Comparison of ENCODE assay signal across 27 cellular contexts in the genomic region with DNA sequence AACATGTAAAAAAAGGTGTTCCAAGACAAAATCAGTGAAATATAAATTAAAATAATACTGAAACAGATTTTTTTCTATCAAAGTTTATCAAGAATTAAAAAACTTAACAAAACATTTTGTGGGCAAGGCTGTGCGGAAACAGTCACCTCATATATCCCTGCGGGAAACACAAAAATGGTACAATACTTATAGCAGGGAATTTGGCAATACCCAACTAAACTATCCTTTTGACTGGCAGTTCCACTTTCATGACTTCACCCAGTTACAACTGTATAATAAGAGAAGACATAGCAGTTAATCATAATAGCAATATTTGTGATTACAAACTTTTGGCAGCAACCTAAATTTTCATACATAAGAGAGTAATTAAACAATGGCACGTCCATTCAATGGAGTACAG.
"Had no signal": no experiment of that assay in that cellular context is flagged by ENCODE, and none has a peak within 500 bp of the region (broad histone marks: within the 10 kb centered on the region; RNA-seq: fewer than 3 reads in every experiment).

No MANE protein-coding gene starts in this region.

- FAIRE-seq: urothelium cell line had no signal

- H3K4me3 ChIP-seq: neural progenitor cell, ovary, psoas muscle, skin epidermis, smooth muscle cell, stomach, thoracic aorta, thyroid gland, tibial nerve, upper lobe of left lung, vagina had no signal

- H3K27ac ChIP-seq: neural progenitor cell, ovary, parathyroid adenoma, psoas muscle, skin epidermis, stomach, thoracic aorta, thyroid gland, tibial nerve, upper lobe of left lung, vagina had no signal

- H2AFZ ChIP-seq: neural progenitor cell, parathyroid adenoma had no signal

- H3K79me2 ChIP-seq: parathyroid adenoma had no signal

- ATAC-seq: naive thymus-derived CD4-positive, alpha-beta T cell; natural killer cell; psoas muscle; right cardiac atrium; sciatic nerve; stimulated activated effector memory CD8-positive, alpha-beta T cell treated with anti-CD3 and anti-CD28 coated beads, Interleukin-12 subunit alpha, Interleukin-12 subunit beta, amount 100 ng/mL, for 72 hours; stimulated activated naive B cell treated with anti-CD40 and anti-IgM and Interleukin-4, amounts not matched to agents 10 μg/mL and 1 μg/mL and 100 μg/mL, for 72 hours had no signal

- H3K9me3 ChIP-seq: ovary, thoracic aorta, thyroid gland, vagina had no signal

- H3K4me2 ChIP-seq: neural progenitor cell, smooth muscle cell had no signal

- H3K27me3 ChIP-seq: neural progenitor cell, ovary, stomach, thyroid gland, tibial nerve, upper lobe of left lung, vagina had no signal

- DNase-seq: naive thymus-derived CD4-positive, alpha-beta T cell; natural killer cell; occipital lobe; ovary; posterior cingulate gyrus; psoas muscle; right cardiac atrium; stimulated activated CD4-positive, alpha-beta T cell treated with anti-CD3 and anti-CD28 coated beads, Interleukin-15, amount 100 ng/mL, for 24 hours; stimulated activated CD4-positive, alpha-beta T cell treated with anti-CD3 and anti-CD28 coated beads, Interleukin-2, amount 100 ng/mL, for 24 hours; stimulated activated CD4-positive, alpha-beta T cell treated with anti-CD3 and anti-CD28 coated beads, Interleukin-2, amount 100 ng/mL, for 48 hours; stimulated activated CD4-positive, alpha-beta T cell treated with anti-CD3 and anti-CD28 coated beads, Interleukin-4, amount 100 ng/mL, for 24 hours; stimulated activated naive B cell treated with anti-CD40 and anti-IgM and Interleukin-4, amounts not matched to agents 10 μg/mL and 1 μg/mL and 100 μg/mL, for 72 hours; stimulated activated naive CD4-positive, alpha-beta T cell treated with Interleukin-2 at 50 U/mL for 16 hours; stomach; thyroid gland; trophoblast cell; upper lobe of left lung had no signal

- H3K9ac ChIP-seq: neural progenitor cell, parathyroid adenoma had no signal

- H3K36me3 ChIP-seq: neural progenitor cell, ovary, stomach, thoracic aorta, thyroid gland, tibial nerve, upper lobe of left lung, vagina had no signal

- H3K4me1 ChIP-seq: neural progenitor cell, parathyroid adenoma, psoas muscle, stomach, upper lobe of left lung, vagina had no signal
